Comparison of ENCODE assay signal across 14 cellular contexts in the genomic region with DNA sequence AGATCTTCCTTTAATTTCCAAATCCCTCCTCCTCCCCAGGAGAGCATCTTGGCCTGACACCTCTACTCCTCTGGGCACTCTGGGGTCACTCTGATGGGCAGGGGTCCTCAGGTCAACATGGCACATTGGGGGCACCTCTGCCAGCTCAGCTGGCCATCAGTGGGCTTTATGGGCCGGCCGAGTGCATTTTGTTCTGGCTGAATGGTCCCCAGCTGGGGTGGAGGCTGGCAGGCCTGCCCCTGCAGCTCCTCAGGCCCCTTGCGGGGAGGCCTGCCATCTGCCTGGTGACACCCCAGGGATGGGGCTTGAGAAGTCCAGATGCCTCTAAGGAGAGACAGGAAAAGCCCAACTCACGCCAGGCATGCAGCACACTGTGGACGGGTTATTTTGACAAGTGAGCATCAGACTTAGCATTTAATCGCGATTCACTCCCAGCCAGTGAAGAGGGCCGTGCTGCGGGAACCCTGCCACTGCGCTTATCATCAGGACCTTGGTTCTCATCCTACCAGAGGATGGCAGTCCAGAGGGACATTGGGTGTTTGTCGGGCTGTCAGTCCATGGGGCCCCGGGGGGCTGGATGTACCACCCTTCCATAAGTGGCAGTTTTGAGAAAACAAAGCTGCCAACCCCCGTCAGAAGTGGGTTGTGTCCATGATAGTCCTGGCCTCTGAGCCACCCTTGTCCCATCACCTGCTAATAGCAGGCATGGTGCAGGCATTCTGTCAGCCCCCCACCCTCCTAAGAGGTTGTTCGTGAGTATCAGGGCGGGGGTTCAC. TPM values are rescaled to one million over a fixed set of nuclear protein-coding genes. Genes with fewer than 3 reads are reported as not detected.
DNase-seq lines count a peak whose midpoint lies in the region; ATAC-seq and TF ChIP-seq lines count a peak whose summit lies in the region.
"Had no signal": no experiment of that assay in that cellular context is flagged by ENCODE, and none has a peak within 500 bp of the region (broad histone marks: within the 10 kb centered on the region; RNA-seq: fewer than 3 reads in every experiment).

No MANE protein-coding gene starts in this region.

- H3K9me3 ChIP-seq in HEK293 (ENCODE audit: control insufficient read depth, insufficient read depth, low read depth, low read length) (no peaks in the 10 kb centered on the region), psoas muscle (no peaks in the 10 kb centered on the region)
- H3K9me3 ChIP-seq: pancreas, uterus had no signal

- H3K4me1 ChIP-seq in HEK293 (ENCODE audit: control insufficient read depth, insufficient read depth, low read length): peaks cover 8% of the 10 kb centered on the region; the same call in 1 of the 2 replicates
- H3K4me1 ChIP-seq in psoas muscle: peaks cover 22% of the 10 kb centered on the region

- H3K27me3 ChIP-seq in psoas muscle (ENCODE audit: insufficient read depth in 3 of 3, low read length in 2 of 3): no peaks in the 10 kb centered on the region
- H3K27me3 ChIP-seq: pancreas, uterus had no signal

- 82 to 87% (median 83%) methylated on average over 15 of the region's 15 CpGs for WGBS in psoas muscle, 3 donors

- H3K4me3 ChIP-seq in HEK293 (ENCODE audit: low read depth, low read length) (no peak overlapping the region), psoas muscle (no peak overlapping the region)
- H3K4me3 ChIP-seq: pancreas, uterus had no signal

- TF ChIP-seq CTCF in HEK293 (tag by site-specific recombination; IDR thresholded peaks at IDR 0.05) (no peak), psoas muscle (IDR thresholded peaks at IDR 0.05) (no peak)

- H3K27ac ChIP-seq in HEK293 (ENCODE audit: extremely low read depth, low read depth, low read length) (no peak overlapping the region), psoas muscle (peak overlapping the region; percentile 30)
- H3K27ac ChIP-seq: pancreas had no signal

- CTCF ChIA-PET in HEK293 (lab: Yijun Ruan, JAX): no interaction called here

- ATAC-seq in psoas muscle: no peak
- no peak for ATAC-seq in HG02840 (IDR thresholded peaks at IDR 0.05; ENCODE audit: low FRiP score, unreplicated experiment)

- POLR2A ChIA-PET in HEK293 (lab: Yijun Ruan, JAX): no interaction called here

- intact Hi-C loops in psoas muscle (cut with DNase I): no loop called here

- H3K36me3 ChIP-seq in HEK293 (ENCODE audit: control insufficient read depth in 2 of 2, insufficient read depth in 1 of 2, low read length in 2 of 2) (no peaks in the 10 kb centered on the region), psoas muscle (ENCODE audit: insufficient read depth in 1 of 2, low read depth in 1 of 2) (no peaks in the 10 kb centered on the region)
- H3K36me3 ChIP-seq: pancreas, uterus had no signal

- DNase-seq in activated CD8-positive, alpha-beta memory T cell treated with anti-CD3 and anti-CD28 coated beads for 24 hours: peak; percentile 53
- DNase-seq in activated CD8-positive, alpha-beta memory T cell treated with anti-CD3 and anti-CD28 coated beads, Interleukin-2, amount 50 U/mL, for 4 hours: no peak
- DNase-seq in ecto neural progenitor cell (ENCODE audit: low spot score) (peak; percentile 41), psoas muscle (peak in 1 of 2 donors; percentile 42), CD1c-positive myeloid dendritic cell (ENCODE audit: extremely low spot score) (no peak)
- DNase-seq in stimulated activated CD4-positive, alpha-beta T cell treated with anti-CD3 and anti-CD28 coated beads, Interleukin-4, amount 100 ng/mL, for 24 hours: no peak
- DNase-seq: activated CD4-positive, alpha-beta T cell treated with anti-CD3 and anti-CD28 coated beads, Interleukin-2, amount 50 U/mL, for 4 hours; NCI-H1092; SHP77 treated with DMSO at 0.1 percent for 48 hours; T1000; uterus had no signal

TF ChIP-seq in HEK293, 187 proteins besides CTCF, POLR2A, EP300 and RAD21:
- TF ChIP-seq ZNF473 (tag by site-specific recombination; IDR thresholded peaks at IDR 0.05) (no peak), ZNF670 (tag by site-specific recombination; IDR thresholded peaks at IDR 0.05; ENCODE audit: low read depth) (no peak), ZIC2 (tag by site-specific recombination; IDR thresholded peaks at IDR 0.05) (peak; percentile 37; the same call in 1 of the 2 replicates)

RNA-seq across cellular contexts. Expression of gene PHF2, which starts 21.7 kb away (rescaled TPM):
- 10 to 100 TPM; 19.1 to 26.6 (median 20.1) TPM for total RNA-seq in psoas muscle
- 10 to 100 TPM in 2 of 3 donors, 1 to 10 TPM in 1; 9.3 to 17.7 (median 13.8) TPM for polyA plus RNA-seq in psoas muscle

Comparison
In these comparisons a context has a peak if more than half of its experiments do, and no peak if none do; other contexts are left out.
1. DNase-seq: peak in activated CD8-positive, alpha-beta memory T cell treated with anti-CD3 and anti-CD28 coated beads for 24 hours (single experiment) and ecto neural progenitor cell (single experiment); none in activated CD8-positive, alpha-beta memory T cell treated with anti-CD3 and anti-CD28 coated beads, Interleukin-2, amount 50 U/mL, for 4 hours (single experiment), CD1c-positive myeloid dendritic cell (single experiment) and stimulated activated CD4-positive, alpha-beta T cell treated with anti-CD3 and anti-CD28 coated beads, Interleukin-4, amount 100 ng/mL, for 24 hours (single experiment).